23 cellular contexts compared by ENCODE assay signal in genomic region chr4:154086247-154086646, GRCh38.
"Had no signal": no experiment of that assay in that cellular context is flagged by ENCODE, and none has a peak within 500 bp of the region (broad histone marks: within the 10 kb centered on the region; RNA-seq: fewer than 3 reads in every experiment).

No MANE protein-coding gene starts in this region.

- ATAC-seq: activated CD8-positive, alpha-beta T cell treated with anti-CD3 and anti-CD28 coated beads, Interleukin-2, amount 10 ng/mL, durations not matched to agents 7 days and 5 days; activated T-cell treated with anti-CD3 and anti-CD28 coated beads, Interleukin-2, amount 50 U/mL, for 72 hours; body of pancreas; left lobe of liver; mucosa of descending colon; naive thymus-derived CD4-positive, alpha-beta T cell; stimulated activated naive B cell treated with anti-CD40 and anti-IgM and Interleukin-4, amounts not matched to agents 10 μg/mL and 1 μg/mL and 100 μg/mL, for 72 hours; T-helper 17 cell had no signal

- H3K27ac Mint-ChIP-seq: activated CD8-positive, alpha-beta T cell treated with anti-CD3 and anti-CD28 coated beads, Interleukin-2, amount 10 ng/mL, durations not matched to agents 7 days and 5 days; activated naive CD8-positive, alpha-beta T cell; activated T-cell treated with anti-CD3 and anti-CD28 coated beads, Interleukin-2, amount 50 U/mL, for 72 hours; naive thymus-derived CD4-positive, alpha-beta T cell; stimulated activated naive B cell treated with anti-CD40 and anti-IgM and Interleukin-4, amounts not matched to agents 10 μg/mL and 1 μg/mL and 100 μg/mL, for 72 hours; T-helper 17 cell had no signal

- H3K27me3 ChIP-seq: body of pancreas, neutrophil, right atrium auricular region, thyroid gland had no signal

- H3K9me3 Mint-ChIP-seq: activated T-cell treated with anti-CD3 and anti-CD28 coated beads, Interleukin-2, amount 50 U/mL, for 72 hours; central memory CD8-positive, alpha-beta T cell; naive thymus-derived CD4-positive, alpha-beta T cell; stimulated activated naive B cell treated with anti-CD40 and anti-IgM and Interleukin-4, amounts not matched to agents 10 μg/mL and 1 μg/mL and 100 μg/mL, for 72 hours had no signal

- H3K27ac ChIP-seq: body of pancreas, neutrophil, right atrium auricular region, thyroid gland had no signal

- H3K36me3 Mint-ChIP-seq: activated naive CD8-positive, alpha-beta T cell; naive thymus-derived CD4-positive, alpha-beta T cell; stimulated activated naive B cell treated with anti-CD40 and anti-IgM and Interleukin-4, amounts not matched to agents 10 μg/mL and 1 μg/mL and 100 μg/mL, for 72 hours had no signal

- H3K4me3 Mint-ChIP-seq: activated CD8-positive, alpha-beta T cell treated with anti-CD3 and anti-CD28 coated beads, Interleukin-2, amount 10 ng/mL, durations not matched to agents 7 days and 5 days; activated naive CD8-positive, alpha-beta T cell; activated T-cell treated with anti-CD3 and anti-CD28 coated beads, Interleukin-2, amount 50 U/mL, for 72 hours; central memory CD8-positive, alpha-beta T cell; naive thymus-derived CD4-positive, alpha-beta T cell; stimulated activated naive B cell treated with anti-CD40 and anti-IgM and Interleukin-4, amounts not matched to agents 10 μg/mL and 1 μg/mL and 100 μg/mL, for 72 hours; T-helper 17 cell had no signal

- H3K4me3 ChIP-seq: body of pancreas, mucosa of descending colon, right atrium auricular region, thyroid gland had no signal

- H3K4me1 Mint-ChIP-seq: central memory CD8-positive, alpha-beta T cell; naive thymus-derived CD4-positive, alpha-beta T cell; stimulated activated naive B cell treated with anti-CD40 and anti-IgM and Interleukin-4, amounts not matched to agents 10 μg/mL and 1 μg/mL and 100 μg/mL, for 72 hours; T-helper 17 cell had no signal

- H3K36me3 ChIP-seq: neutrophil, right atrium auricular region, thyroid gland had no signal

- DNase-seq: activated CD4-positive, alpha-beta T cell treated with anti-CD3 and anti-CD28 coated beads for 48 hours; activated CD8-positive, alpha-beta memory T cell treated with anti-CD3 and anti-CD28 coated beads, Interleukin-2, amount 50 U/mL, for 4 hours; activated CD8-positive, alpha-beta T cell treated with anti-CD3 and anti-CD28 coated beads, Interleukin-2, amount 10 ng/mL, durations not matched to agents 7 days and 5 days; activated gamma-delta T cell treated with Interleukin-2 at 50 U/mL for 16 hours; activated T-cell treated with anti-CD3 and anti-CD28 coated beads, Interleukin-2, amount 50 U/mL, for 72 hours; amniotic stem cell; body of pancreas; cortex of kidney; effector CD8-positive, alpha-beta T cell; foreskin fibroblast; glutamatergic neuron; hypothalamus; mucosa of descending colon; naive thymus-derived CD4-positive, alpha-beta T cell; stimulated activated CD4-positive, alpha-beta T cell treated with anti-CD3 and anti-CD28 coated beads, Interleukin-4, amount 100 ng/mL, for 1 hour; stimulated activated naive B cell treated with anti-CD40 and anti-IgM and Interleukin-4, amounts not matched to agents 10 μg/mL and 1 μg/mL and 100 μg/mL, for 72 hours; T-helper 17 cell; thyroid gland had no signal
